In genomic region chr6:4848382-4849068, GRCh38 we compare ENCODE assay signal across 11 cellular contexts.
DNase-seq lines count a peak whose midpoint lies in the region; ATAC-seq and TF ChIP-seq lines count a peak whose summit lies in the region.
"Had no signal": no experiment of that assay in that cellular context is flagged by ENCODE, and none has a peak within 500 bp of the region (broad histone marks: within the 10 kb centered on the region; RNA-seq: fewer than 3 reads in every experiment).

No MANE protein-coding gene starts in this region.

- peak; percentile 55 for TF ChIP-seq CTCF in type B pancreatic cell (conservative IDR thresholded peaks at IDR 0.05)

- H3K4me3 Mint-ChIP-seq in type B pancreatic cell: no peak overlapping the region

- ATAC-seq in Right ventricle myocardium inferior (peak; percentile 76), left cardiac atrium (peak; percentile 34 to 41), HG03432 (IDR thresholded peaks at IDR 0.05; ENCODE audit: unreplicated experiment) (no peak)
- ATAC-seq: naive thymus-derived CD4-positive, alpha-beta T cell had no signal

- no peak for DNase-seq in Right ventricle myocardium inferior (ENCODE audit: missing footprints)
- DNase-seq in cardiac septum (ENCODE audit: low spot score): no peak
- DNase-seq in SJCRH30: peak; percentile 9 to 34
- no peak for DNase-seq in left cardiac atrium
- no peak for DNase-seq in type B pancreatic cell (ENCODE audit: extremely low spot score, unreplicated experiment)
- no peak for DNase-seq in inferior parietal cortex (ENCODE audit: extremely low spot score)
- DNase-seq in GOT3 (lab: John Stamatoyannopoulos, UW): no peak
- DNase-seq: naive thymus-derived CD4-positive, alpha-beta T cell; NCI-H1092 treated with DMSO at 0.1 percent for 48 hours had no signal

- H3K27ac ChIP-seq in SJCRH30: no peak overlapping the region

- H3K4me3 ChIP-seq in SJCRH30: no peak overlapping the region
- H3K4me3 ChIP-seq: HAP-1 had no signal

- H3K9me3 ChIP-seq in SJCRH30 (replicated peaks): no peaks in the 10 kb centered on the region; the same call in 1 of the 2 replicates

- H3K27me3 Mint-ChIP-seq in type B pancreatic cell: no peaks in the 10 kb centered on the region
- H3K27me3 Mint-ChIP-seq: naive thymus-derived CD4-positive, alpha-beta T cell had no signal

- intact Hi-C loops in Right ventricle myocardium inferior (cut with DNase I) (no loop called here), cardiac septum (cut with DNase I) (no loop called here), left cardiac atrium (cut with DNase I) (no loop called here)

- no peaks in the 10 kb centered on the region for H3K36me3 ChIP-seq in SJCRH30
- H3K36me3 ChIP-seq: HAP-1 had no signal

- H3K27me3 ChIP-seq in SJCRH30: no peaks in the 10 kb centered on the region

- peak overlapping the region; percentile 50 for H3K27ac Mint-ChIP-seq in type B pancreatic cell

- H3K4me1 Mint-ChIP-seq in type B pancreatic cell (ENCODE audit: unreplicated experiment): peaks cover 26% of the 10 kb centered on the region

- H3K4me1 ChIP-seq in SJCRH30: no peaks in the 10 kb centered on the region
- H3K4me1 ChIP-seq: HAP-1 had no signal

- H3K9me3 Mint-ChIP-seq in type B pancreatic cell: peaks cover 7% of the 10 kb centered on the region

- H3K36me3 Mint-ChIP-seq in type B pancreatic cell: peaks cover 15% of the 10 kb centered on the region

Comparison
In these comparisons a context has a peak if more than half of its experiments do, and no peak if none do; other contexts are left out.
1. DNase-seq: peak in SJCRH30 (2 of 2); none in Right ventricle myocardium inferior (single experiment), cardiac septum (single experiment), left cardiac atrium (single experiment), type B pancreatic cell (single experiment), inferior parietal cortex (single experiment) and GOT3 (single experiment).